In genomic region chr19:16175954-16176353, GRCh38 we compare ENCODE assay signal across 22 cellular contexts. TPM values are rescaled to one million over a fixed set of nuclear protein-coding genes. Genes with fewer than 3 reads are reported as not detected.
"Had no signal": no experiment of that assay in that cellular context is flagged by ENCODE, and none has a peak within 500 bp of the region (broad histone marks: within the 10 kb centered on the region; RNA-seq: fewer than 3 reads in every experiment).

No MANE protein-coding gene starts in this region.

- H3K4me3 Mint-ChIP-seq: activated CD8-positive, alpha-beta T cell treated with anti-CD3 and anti-CD28 coated beads for 36 hours; activated naive CD4-positive, alpha-beta T cell treated with anti-CD3 and anti-CD28 coated beads, Interleukin-2, amount 50 U/mL, for 24 hours; activated T-cell treated with anti-CD3 and anti-CD28 coated beads, Interleukin-2, amount 50 U/mL, for 72 hours; T-helper 1 cell treated with Interleukin-12 subunit alpha and Interleukin-12 subunit beta and Interleukin-4 antibody, amounts not matched to agents 30 μg/mL and 1 μg/mL, for 36 hours had no signal

- H3K36me3 ChIP-seq: breast epithelium had no signal

- H3K4me3 ChIP-seq: breast epithelium, coronary artery, PC-9 had no signal

- H3K9me3 ChIP-seq: breast epithelium had no signal

- H3K27ac ChIP-seq: breast epithelium, coronary artery, PC-9 had no signal

- H3K4me2 ChIP-seq: PC-9 had no signal

- DNase-seq: activated CD4-positive, alpha-beta T cell treated with anti-CD3 and anti-CD28 coated beads for 4 hours; activated CD8-positive, alpha-beta memory T cell treated with anti-CD3 and anti-CD28 coated beads, Interleukin-2, amount 50 U/mL, for 4 hours; activated CD8-positive, alpha-beta T cell treated with anti-CD3 and anti-CD28 coated beads for 36 hours; activated T-cell treated with anti-CD3 and anti-CD28 coated beads, Interleukin-2, amount 50 U/mL, for 72 hours; aorta; central memory CD4-positive, alpha-beta T cell; NCI-H1105 treated with DMSO at 0.1 percent for 48 hours; NCI-H1436 treated with DMSO at 0.1 percent for 48 hours; NCI-H1930; NCI-H2171; NCI-H2227 treated with DMSO at 0.1 percent for 48 hours; NCI-H446 treated with DMSO at 0.1 percent for 48 hours; NCI-H524 treated with DMSO at 0.1 percent for 48 hours; SHP77 treated with DMSO at 0.1 percent for 48 hours had no signal

- H3K4me1 Mint-ChIP-seq: activated naive CD4-positive, alpha-beta T cell treated with anti-CD3 and anti-CD28 coated beads, Interleukin-2, amount 50 U/mL, for 24 hours had no signal

- H3K9me3 Mint-ChIP-seq: activated CD8-positive, alpha-beta T cell treated with anti-CD3 and anti-CD28 coated beads for 36 hours; activated naive CD4-positive, alpha-beta T cell treated with anti-CD3 and anti-CD28 coated beads, Interleukin-2, amount 50 U/mL, for 24 hours; activated T-cell treated with anti-CD3 and anti-CD28 coated beads, Interleukin-2, amount 50 U/mL, for 72 hours; T-helper 1 cell treated with Interleukin-12 subunit alpha and Interleukin-12 subunit beta and Interleukin-4 antibody, amounts not matched to agents 30 μg/mL and 1 μg/mL, for 36 hours had no signal

- ATAC-seq: activated CD4-positive, CD25-positive, alpha-beta regulatory T cell treated with anti-CD3 and anti-CD28 coated beads, Interleukin-2, amount 50 U/mL, for 24 hours; activated CD8-positive, alpha-beta T cell treated with anti-CD3 and anti-CD28 coated beads for 36 hours; activated T-cell treated with anti-CD3 and anti-CD28 coated beads, Interleukin-2, amount 50 U/mL, for 72 hours had no signal

- H2AFZ ChIP-seq: PC-9 had no signal

- H3K27me3 Mint-ChIP-seq: activated CD8-positive, alpha-beta T cell treated with anti-CD3 and anti-CD28 coated beads for 36 hours; activated naive CD4-positive, alpha-beta T cell treated with anti-CD3 and anti-CD28 coated beads, Interleukin-2, amount 50 U/mL, for 24 hours had no signal

- H3K27me3 ChIP-seq: breast epithelium had no signal

- H3K36me3 Mint-ChIP-seq: activated naive CD4-positive, alpha-beta T cell treated with anti-CD3 and anti-CD28 coated beads, Interleukin-2, amount 50 U/mL, for 24 hours had no signal

- H3K27ac Mint-ChIP-seq: activated CD8-positive, alpha-beta T cell treated with anti-CD3 and anti-CD28 coated beads for 36 hours; activated naive CD4-positive, alpha-beta T cell treated with anti-CD3 and anti-CD28 coated beads, Interleukin-2, amount 50 U/mL, for 24 hours; activated T-cell treated with anti-CD3 and anti-CD28 coated beads, Interleukin-2, amount 50 U/mL, for 72 hours; T-helper 1 cell treated with Interleukin-12 subunit alpha and Interleukin-12 subunit beta and Interleukin-4 antibody, amounts not matched to agents 30 μg/mL and 1 μg/mL, for 36 hours had no signal

RNA-seq across cellular contexts. Expression of gene CIB3, which starts 2.6 kb away (rescaled TPM):
- total RNA-seq: activated CD8-positive, alpha-beta T cell treated with anti-CD3 and anti-CD28 coated beads for 36 hours; activated T-cell treated with anti-CD3 and anti-CD28 coated beads, Interleukin-2, amount 50 U/mL, for 72 hours; aorta; chondrocyte; PC-9; SK-MEL-5 had no signal

RNA-seq across cellular contexts. Expression of gene HSH2D, which starts 32.5 kb away (rescaled TPM):
- total RNA-seq: chondrocyte, SK-MEL-5 had no signal
